8 cellular contexts compared by ENCODE assay signal in the genomic region with DNA sequence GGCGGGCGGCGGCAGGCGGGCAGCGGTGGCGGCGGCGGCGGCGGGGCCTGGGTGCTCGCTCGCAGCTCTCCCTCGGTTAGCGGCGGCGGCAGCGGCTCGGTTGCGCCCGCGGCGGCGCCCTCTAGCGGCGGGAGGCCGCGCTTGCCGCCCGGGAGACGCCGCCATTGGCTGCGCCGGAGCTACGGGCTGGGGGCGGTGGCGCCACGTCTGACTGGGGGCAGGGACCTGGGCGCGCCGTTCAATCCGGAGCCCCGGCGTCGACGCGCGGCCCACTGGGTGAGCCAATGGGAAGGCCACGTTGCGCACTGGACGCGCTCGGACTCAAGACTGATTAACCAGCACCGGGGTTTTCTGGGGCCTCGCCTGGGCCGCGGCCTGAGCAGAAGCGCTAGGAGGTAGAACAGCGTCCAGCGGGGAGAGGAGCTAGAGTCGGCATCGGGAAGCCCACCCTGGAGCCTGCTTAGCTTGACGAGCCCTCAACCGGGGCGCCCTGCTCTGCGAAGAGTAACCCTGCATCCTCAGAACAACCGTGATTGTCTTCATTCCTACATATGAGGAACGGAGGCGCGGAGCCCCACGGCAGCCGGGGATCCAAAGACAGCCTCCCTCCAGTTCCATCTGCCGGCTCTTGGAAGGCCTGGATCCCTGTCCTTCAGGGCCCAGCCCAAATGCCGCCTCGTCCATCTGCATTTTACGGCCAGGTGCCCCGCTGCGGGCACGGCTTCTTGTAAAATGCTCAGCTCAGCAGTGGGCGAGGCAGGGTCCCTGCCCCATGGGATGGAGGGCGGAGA. TPM values are rescaled to one million over a fixed set of nuclear protein-coding genes. Genes with fewer than 3 reads are reported as not detected.
DNase-seq lines count a peak whose midpoint lies in the region; TF ChIP-seq lines count a peak whose summit lies in the region.

TSS of gene ZC3H7A (minus strand) at position 93 of the 791 bp plus-strand sequence. CDS start 14,904 bp downstream, outside the sequence.

- in situ Hi-C loops in HAP-1 (cut with MboI; ENCODE audit: low sequenced_read_pairs) = no loop called here

- H3K4me3 ChIP-seq in HAP-1 = peak within 1 kb of the TSS; percentile 60
- peak within 1 kb of the TSS; percentile 86 for H3K4me3 ChIP-seq in MM.1S (ENCODE audit: low read length)
- H3K4me3 ChIP-seq in foreskin fibroblast (ENCODE audit: low read depth in 1 of 2, low read length in 2 of 2) = peak within 1 kb of the TSS; percentile 89 to 97
- peak within 1 kb of the TSS; percentile 97 for H3K4me3 ChIP-seq in neural progenitor cell

- H3K27me3 ChIP-seq in HAP-1 (ENCODE audit: low read depth) = no peaks in the 10 kb centered on the region
- no peaks in the 10 kb centered on the region for H3K27me3 ChIP-seq in MM.1S (replicated peaks; ENCODE audit: insufficient read depth, low read length)
- no peaks in the 10 kb centered on the region for H3K27me3 ChIP-seq in neural progenitor cell

- H3K36me3 ChIP-seq in HAP-1 (replicated peaks) = peaks cover 14% of the 10 kb centered on the region
- no peaks in the 10 kb centered on the region; the same call in 1 of the 2 replicates for H3K36me3 ChIP-seq in MM.1S (replicated peaks; ENCODE audit: insufficient read depth, low read length)
- H3K36me3 ChIP-seq in neural progenitor cell = no peaks in the 10 kb centered on the region

- H3K4me2 ChIP-seq in MM.1S (ENCODE audit: low read depth, low read length) (peak within 1 kb of the TSS; percentile 100), neural progenitor cell (peak within 1 kb of the TSS; percentile 95)

- H3K27ac Mint-ChIP-seq in neural progenitor cell = peak within 1 kb of the TSS; percentile 94

- no peaks in the 10 kb centered on the region for H3K27me3 Mint-ChIP-seq in neural progenitor cell (ENCODE audit: insufficient read depth, low read depth)

- H3K27ac ChIP-seq in MM.1S (ENCODE audit: low read length) (peak within 1 kb of the TSS; percentile 77), neural progenitor cell (peak within 1 kb of the TSS; percentile 99)

- H2AFZ ChIP-seq in MM.1S (ENCODE audit: low read length) = peak within 1 kb of the TSS; percentile 75
- peak within 1 kb of the TSS; percentile 90 for H2AFZ ChIP-seq in neural progenitor cell (replicated peaks)

- peaks cover 72% of the 10 kb centered on the region for H3K79me2 ChIP-seq in MM.1S (ENCODE audit: low read length)
- H3K79me2 ChIP-seq in neural progenitor cell (ENCODE audit: low read depth) = peaks cover 68% of the 10 kb centered on the region

- H3K36me3 Mint-ChIP-seq in neural progenitor cell = peaks cover 6% of the 10 kb centered on the region

- TF ChIP-seq CTCF in MM.1S (IDR thresholded peaks at IDR 0.05; ENCODE audit: low read length) (peak; percentile 54), foreskin fibroblast (IDR thresholded peaks at IDR 0.05; ENCODE audit: low read depth, low read length) (peak; percentile 9), neural progenitor cell (IDR thresholded peaks at IDR 0.05) (peak; percentile 57)

- H3K4me3 Mint-ChIP-seq in neural progenitor cell = peak within 1 kb of the TSS; percentile 93

- H3K9me3 ChIP-seq in HAP-1 = no peaks in the 10 kb centered on the region; the same call in 1 of the 2 replicates
- H3K9me3 ChIP-seq in MM.1S (replicated peaks; ENCODE audit: insufficient read depth, low read length) = no peaks in the 10 kb centered on the region
- no peaks in the 10 kb centered on the region for H3K9me3 ChIP-seq in neural progenitor cell (ENCODE audit: low read depth)

- H3K4me1 ChIP-seq in HAP-1 (peaks cover 28% of the 10 kb centered on the region), MM.1S (ENCODE audit: low read length) (peaks cover 19% of the 10 kb centered on the region), neural progenitor cell (peaks cover 11% of the 10 kb centered on the region)

- peaks cover 25% of the 10 kb centered on the region for H3F3A ChIP-seq in MM.1S (ENCODE audit: insufficient read depth, low read length)
- H3F3A ChIP-seq in neural progenitor cell (ENCODE audit: low read depth) = peaks cover 32% of the 10 kb centered on the region

- H3K9ac ChIP-seq in MM.1S (ENCODE audit: low read length) = peak within 1 kb of the TSS; percentile 96
- H3K9ac ChIP-seq in neural progenitor cell = peak within 1 kb of the TSS; percentile 95

- peaks cover 40% of the 10 kb centered on the region for H3K4me1 Mint-ChIP-seq in neural progenitor cell

- H3K9me3 Mint-ChIP-seq in neural progenitor cell = no peaks in the 10 kb centered on the region

- H3K9me2 ChIP-seq in MM.1S (replicated peaks; ENCODE audit: insufficient read depth, low read length) = no peaks in the 10 kb centered on the region

- DNase-seq in GDM1 (lab: John Stamatoyannopoulos, UW) = peak; percentile 97
- DNase-seq in HAP-1 (ENCODE audit: low spot score in 2 of 2) = peak; percentile 96 to 97
- DNase-seq in MM.1S = peak; percentile 98
- peak; percentile 66 for DNase-seq in SIG-M5 (lab: John Stamatoyannopoulos, UW)
- DNase-seq in activated gamma-delta T cell treated with Interleukin-2 at 50 U/mL for 16 hours = peak; percentile 92
- DNase-seq in foreskin fibroblast = peak; percentile 98 to 99
- peak; percentile 99 for DNase-seq in neural progenitor cell (ENCODE audit: low spot score)
- peak; percentile 96 for DNase-seq in stromal cell of bone marrow (ENCODE audit: low read depth)

- H4K20me1 ChIP-seq in MM.1S (ENCODE audit: insufficient read depth, low read length) = peaks cover 11% of the 10 kb centered on the region
- peaks cover 38% of the 10 kb centered on the region for H4K20me1 ChIP-seq in neural progenitor cell (ENCODE audit: low read depth)

RNA-seq across cellular contexts. Expression of gene ZC3H7A, which starts in this region (rescaled TPM):
- 33.8 and 82.6 TPM in 2 replicates for total RNA-seq in neural progenitor cell (ENCODE audit: low replicate concordance)

Comparison
In these comparisons a context has a peak if more than half of its experiments do, and no peak if none do; other contexts are left out.
1. Peak in every context shown above with its lines: DNase-seq, H3K4me3 ChIP-seq and H3K27ac ChIP-seq.